In the genomic region with DNA sequence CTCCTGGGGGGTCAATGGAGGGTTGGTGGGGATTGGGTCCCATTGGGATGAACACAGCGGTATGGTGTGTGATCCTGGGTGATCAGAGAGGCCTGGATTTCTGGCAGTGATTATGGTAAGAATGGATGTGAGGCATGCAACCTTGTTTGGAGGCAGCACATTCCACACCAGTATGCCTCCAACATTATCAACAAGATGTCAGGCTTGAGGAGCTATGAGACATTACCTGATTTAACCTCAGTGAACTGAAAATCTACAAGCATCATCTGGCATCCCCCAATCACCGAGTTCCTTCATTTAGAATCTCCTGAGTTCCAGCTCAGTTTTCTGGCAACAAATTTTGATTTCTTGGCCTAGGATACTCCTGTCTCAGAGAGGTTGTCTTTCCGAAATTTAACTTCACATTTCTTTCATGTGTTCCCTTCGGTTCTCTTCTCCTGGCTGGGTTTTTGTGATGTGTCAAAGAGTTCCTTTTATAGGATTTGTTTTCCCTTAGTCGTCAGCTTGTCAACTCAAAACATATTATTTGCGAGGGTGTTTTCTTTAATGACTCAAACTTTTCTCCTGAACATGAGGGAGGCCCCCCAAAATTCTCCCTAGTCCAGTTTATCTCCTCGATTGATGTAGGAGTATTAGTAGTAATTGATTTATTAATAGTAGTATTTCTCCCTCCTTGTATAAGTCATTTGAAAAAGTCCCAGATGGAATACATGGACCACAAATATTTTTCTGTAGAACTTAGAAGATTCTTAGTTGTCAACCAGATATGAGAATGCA, we compare ENCODE assay signal across 2 cellular contexts.
TF ChIP-seq lines count a peak whose summit lies in the region.

No MANE protein-coding gene starts in this region.

TF ChIP-seq in IMR-90, 13 proteins besides CTCF, POLR2A, EP300 and RAD21:
- TF ChIP-seq NFE2L2 (IDR thresholded peaks at IDR 0.05; ENCODE audit: low read depth, low read length) (no peak), MXI1 (IDR thresholded peaks at IDR 0.05; ENCODE audit: borderline replicate concordance, low read depth, low read length) (no peak), BHLHE40 (IDR thresholded peaks at IDR 0.05; ENCODE audit: low read depth, low read length) (no peak)

TF ChIP-seq in K562, 482 proteins besides CTCF, POLR2A, EP300 and RAD21:
- TF ChIP-seq, protein P1, sequence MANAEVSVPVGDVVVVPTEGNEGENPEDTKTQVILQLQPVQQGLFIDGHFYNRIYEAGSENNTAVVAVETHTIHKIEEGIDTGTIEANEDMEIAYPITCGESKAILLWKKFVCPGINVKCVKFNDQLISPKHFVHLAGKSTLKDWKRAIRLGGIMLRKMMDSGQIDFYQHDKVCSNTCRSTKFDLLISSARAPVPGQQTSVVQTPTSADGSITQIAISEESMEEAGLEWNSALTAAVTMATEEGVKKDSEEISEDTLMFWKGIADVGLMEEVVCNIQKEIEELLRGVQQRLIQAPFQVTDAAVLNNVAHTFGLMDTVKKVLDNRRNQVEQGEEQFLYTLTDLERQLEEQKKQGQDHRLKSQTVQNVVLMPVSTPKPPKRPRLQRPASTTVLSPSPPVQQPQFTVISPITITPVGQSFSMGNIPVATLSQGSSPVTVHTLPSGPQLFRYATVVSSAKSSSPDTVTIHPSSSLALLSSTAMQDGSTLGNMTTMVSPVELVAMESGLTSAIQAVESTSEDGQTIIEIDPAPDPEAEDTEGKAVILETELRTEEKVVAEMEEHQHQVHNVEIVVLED (CRISPR knock-in tag; IDR thresholded peaks at IDR 0.05) = no peak
- no peak for TF ChIP-seq SP1 (CRISPR knock-in tag; IDR thresholded peaks at IDR 0.05)
- TF ChIP-seq DIDO1 (tag; IDR thresholded peaks at IDR 0.05; ENCODE audit: low read depth) = no peak
- TF ChIP-seq RBFOX2 (IDR thresholded peaks at IDR 0.05; ENCODE audit: low read depth, low read length) = no peak
- no peak for TF ChIP-seq PHF8 (IDR thresholded peaks at IDR 0.05; ENCODE audit: borderline replicate concordance, low read length)
- no peak for TF ChIP-seq POLR3G (IDR thresholded peaks at IDR 0.05; ENCODE audit: extremely low read depth, insufficient read length, insufficient replicate concordance)
- TF ChIP-seq, protein P2, sequence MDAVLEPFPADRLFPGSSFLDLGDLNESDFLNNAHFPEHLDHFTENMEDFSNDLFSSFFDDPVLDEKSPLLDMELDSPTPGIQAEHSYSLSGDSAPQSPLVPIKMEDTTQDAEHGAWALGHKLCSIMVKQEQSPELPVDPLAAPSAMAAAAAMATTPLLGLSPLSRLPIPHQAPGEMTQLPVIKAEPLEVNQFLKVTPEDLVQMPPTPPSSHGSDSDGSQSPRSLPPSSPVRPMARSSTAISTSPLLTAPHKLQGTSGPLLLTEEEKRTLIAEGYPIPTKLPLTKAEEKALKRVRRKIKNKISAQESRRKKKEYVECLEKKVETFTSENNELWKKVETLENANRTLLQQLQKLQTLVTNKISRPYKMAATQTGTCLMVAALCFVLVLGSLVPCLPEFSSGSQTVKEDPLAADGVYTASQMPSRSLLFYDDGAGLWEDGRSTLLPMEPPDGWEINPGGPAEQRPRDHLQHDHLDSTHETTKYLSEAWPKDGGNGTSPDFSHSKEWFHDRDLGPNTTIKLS (IDR thresholded peaks at IDR 0.05; ENCODE audit: borderline replicate concordance, low read depth) = no peak
- no peak for TF ChIP-seq ZNF239 (CRISPR knock-in tag; IDR thresholded peaks at IDR 0.05)
- TF ChIP-seq EHMT2 (IDR thresholded peaks at IDR 0.05) = no peak
- TF ChIP-seq FOXA3 (CRISPR knock-in tag; conservative IDR thresholded peaks at IDR 0.05 in 1 of 2, IDR thresholded peaks at IDR 0.05 in 1 of 2) = no peak
- TF ChIP-seq CBFB (CRISPR knock-in tag; IDR thresholded peaks at IDR 0.05) = no peak
- TF ChIP-seq ZNF224 (CRISPR knock-in tag; IDR thresholded peaks at IDR 0.05) = no peak
- no peak for TF ChIP-seq ETV5 (CRISPR knock-in tag; IDR thresholded peaks at IDR 0.05; ENCODE audit: low read depth)
TF ChIP-seq in K562: peak in this region for 0.
